Comparison of ENCODE assay signal across 12 cellular contexts in the genomic region with DNA sequence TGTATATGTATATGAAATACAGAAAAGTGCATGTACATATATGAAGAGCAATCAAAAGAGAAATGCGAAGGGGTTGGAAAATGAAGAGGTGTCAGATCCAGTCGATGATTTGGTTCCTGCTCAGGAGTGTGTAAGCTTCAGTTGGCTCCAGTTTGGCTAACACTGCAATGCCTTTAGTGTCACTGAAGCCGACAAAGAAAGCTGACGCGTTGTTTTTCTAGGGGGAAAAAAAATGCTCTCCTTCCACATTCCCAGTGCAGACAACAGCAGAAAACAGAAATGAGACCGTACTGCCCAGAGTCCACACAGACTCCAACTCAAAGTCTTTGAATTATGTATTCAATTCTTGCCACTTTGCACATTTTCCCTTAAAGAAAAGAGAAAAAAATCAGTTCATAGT.
"Had no signal": no experiment of that assay in that cellular context is flagged by ENCODE, and none has a peak within 500 bp of the region (broad histone marks: within the 10 kb centered on the region; RNA-seq: fewer than 3 reads in every experiment).

No MANE protein-coding gene starts in this region.

- DNase-seq: activated CD4-positive, alpha-beta T cell treated with anti-CD3 and anti-CD28 coated beads, Interleukin-2, amount 50 U/mL, for 4 hours; activated CD4-positive, CD25-positive, alpha-beta regulatory T cell treated with anti-CD3 and anti-CD28 coated beads, Interleukin-2, amount 50 U/mL, for 72 hours; activated naive CD4-positive, alpha-beta T cell treated with anti-CD3 and anti-CD28 coated beads for 36 hours; caudate nucleus; stimulated activated CD4-positive, alpha-beta T cell treated with anti-CD3 and anti-CD28 coated beads, Interleukin-4, amount 100 ng/mL, for 4 hours; stimulated activated CD8-positive, alpha-beta memory T cell treated with anti-CD3 and anti-CD28 coated beads, Interleukin-4, amount 100 ng/mL, for 48 hours; stimulated activated naive CD4-positive, alpha-beta T cell treated with Interleukin-2 at 50 U/mL for 16 hours; T-helper 9 cell had no signal

- H3K27ac ChIP-seq: right atrium auricular region had no signal

- H3K36me3 ChIP-seq: right atrium auricular region had no signal

- H3K9me3 ChIP-seq: right atrium auricular region had no signal

- H3K27me3 ChIP-seq: right atrium auricular region had no signal

- FAIRE-seq: colon had no signal

- H3K4me3 ChIP-seq: right atrium auricular region, skin epidermis had no signal

- ATAC-seq: esophagus mucosa had no signal
